Comparison of ENCODE assay signal across 8 cellular contexts in genomic region chr5:141475625-141476131, GRCh38. TPM values are rescaled to one million over a fixed set of nuclear protein-coding genes. Genes with fewer than 3 reads are reported as not detected.
A peak's percentile ranks its signal among the peaks of the same experiment; 100 is the strongest.
DNase-seq lines count a peak whose midpoint lies in the region; ATAC-seq and FAIRE-seq lines count a peak whose summit lies in the region.

TSS of gene PCDHGC3 (plus strand) at chr5:141475966. CDS start at chr5:141476117, 151 bp downstream.

- peak within 1 kb of the TSS; percentile 44 to 71 (median 48) for H3K4me3 ChIP-seq in skin epidermis

- CTCF ChIA-PET in T-cell (lab: Charles Lee) = interaction anchor here (0.6 to 1.6 kb wide), 2 partner anchors 62 to 88 kb away, joined by 3 to 4 read pairs; no protein-coding TSS in a partner anchor

- ATAC-seq in HG02642 (IDR thresholded peaks at IDR 0.05; ENCODE audit: poor library complexity, unreplicated experiment) = peak; percentile 98
- ATAC-seq in T-cell (replicated peaks in 1 of 4) = peak; percentile 78 to 85 (median 82)

- POLR2A ChIA-PET in T-cell (lab: Charles Lee) = interaction anchor here in 1 of 2 donors (0.6 kb wide), 1 partner anchor 293 kb away, joined by 4 read pairs; no protein-coding TSS in a partner anchor

- peak within 1 kb of the TSS; percentile 13 to 89 (median 78) for H3K27ac ChIP-seq in skin epidermis

- no peak within 1 kb of the TSS for H3K27ac Mint-ChIP-seq in T-cell

- peak; percentile 76 to 81 for DNase-seq in SHP77 (lab: John Stamatoyannopoulos, UW)
- DNase-seq in SHP77 treated with DMSO at 0.1 percent for 48 hours (lab: John Stamatoyannopoulos, UW) = no peak
- DNase-seq in NCI-H1092 treated with DMSO at 0.1 percent for 48 hours (lab: John Stamatoyannopoulos, UW) = peak; percentile 65
- peak in 3 of 34 experiments; percentile 10 to 27 (median 26) for DNase-seq in T-cell
- peak; percentile 56 to 94 for DNase-seq in cerebellar nuclear complex (lab: John Stamatoyannopoulos, UW)

- no peaks in the 10 kb centered on the region for H3K9me3 Mint-ChIP-seq in T-cell

- FAIRE-seq in islet of Langerhans (lab: Jason Lieb, UNC) = peak; percentile 88

- H3K4me3 Mint-ChIP-seq in T-cell = peak within 1 kb of the TSS; percentile 82 to 84 (median 83)

- no peaks in the 10 kb centered on the region for H3K36me3 Mint-ChIP-seq in T-cell

- peaks cover 27 to 32% (median 29%) of the 10 kb centered on the region in 3 donors for H3K4me1 Mint-ChIP-seq in T-cell

- peaks cover 44 to 61% of the 10 kb centered on the region in 2 donors for H3K27me3 Mint-ChIP-seq in T-cell

RNA-seq across cellular contexts. Expression of gene PCDHGC3, which starts in this region (rescaled TPM):
- under 1 TPM in 4 of 5 donors, not detected in 1; 0.12 to 0.30 (median 0.24) TPM for total RNA-seq in T-cell

Comparison
In these comparisons a context has a peak if more than half of its experiments do, and no peak if none do; other contexts are left out.
1. Peak in ATAC-seq in T-cell; RNA of the gene not detected or under 1 TPM.